ENCODE assay signal across 10 cellular contexts in the genomic region with DNA sequence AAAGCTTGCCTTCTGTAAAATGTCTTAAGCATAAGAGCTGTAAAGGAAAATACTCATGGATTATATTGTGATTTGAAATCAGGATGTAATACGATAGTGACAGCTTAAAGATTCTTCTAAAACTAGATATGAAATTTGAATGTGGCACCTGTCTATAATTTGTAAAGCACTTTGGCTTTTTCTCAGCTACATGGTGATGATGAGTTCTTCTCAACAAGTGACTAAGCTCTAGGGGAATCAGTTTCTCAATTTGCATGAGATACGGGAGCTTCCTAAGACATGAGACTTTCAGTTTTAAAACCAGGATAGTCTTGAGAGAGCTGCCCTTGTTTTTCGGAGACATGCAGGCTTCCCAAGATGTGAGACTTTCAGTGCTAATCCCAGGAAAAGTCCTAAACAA.
"Had no signal": no experiment of that assay in that cellular context is flagged by ENCODE, and none has a peak within 500 bp of the region (broad histone marks: within the 10 kb centered on the region; RNA-seq: fewer than 3 reads in every experiment).

No MANE protein-coding gene starts in this region.

- H3K4me3 Mint-ChIP-seq: HFFc6, IgD-negative memory B cell had no signal

- DNase-seq: GM23248, GOT3, H7, HFFc6, KBM-7 had no signal

- H3K4me1 ChIP-seq: HAP-1 had no signal

- H3K4me3 ChIP-seq: GM23248, HAP-1 had no signal

- H3K36me3 Mint-ChIP-seq: IgD-negative memory B cell had no signal

- H3K36me3 ChIP-seq: HAP-1 had no signal

- H3K9me3 ChIP-seq: HAP-1 had no signal

- H3K27ac ChIP-seq: GM23248, HL-60 had no signal

- ATAC-seq: HCT116, HepG2 had no signal
